ENCODE assay signal across 16 cellular contexts in the genomic region with DNA sequence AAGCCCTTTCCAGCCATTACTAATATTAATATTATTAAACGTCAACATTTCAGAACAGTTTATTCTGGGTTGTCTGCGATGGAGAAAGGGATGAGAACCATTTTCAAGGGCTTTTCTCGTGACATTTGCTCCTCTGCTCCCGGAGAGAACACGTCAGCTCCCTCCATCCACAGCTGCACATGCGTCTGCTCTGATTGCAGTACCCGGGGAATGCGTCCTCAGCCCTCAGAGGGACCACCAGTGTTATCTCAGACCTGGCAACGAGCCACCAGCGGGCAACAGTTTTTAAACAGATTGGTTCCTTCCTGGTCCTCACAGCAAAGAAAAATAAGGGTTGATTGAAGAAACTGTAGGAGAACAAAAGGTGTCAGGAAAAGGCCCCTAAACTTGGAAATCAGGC.
A peak's percentile ranks its signal among the peaks of the same experiment; 100 is the strongest.
DNase-seq lines count a peak whose midpoint lies in the region; ATAC-seq, FAIRE-seq and TF ChIP-seq lines count a peak whose summit lies in the region.
"Had no signal": no experiment of that assay in that cellular context is flagged by ENCODE, and none has a peak within 500 bp of the region (broad histone marks: within the 10 kb centered on the region; RNA-seq: fewer than 3 reads in every experiment).

No MANE protein-coding gene starts in this region.

- no peak for TF ChIP-seq POLR2A in IMR-90 (IDR thresholded peaks at IDR 0.05; ENCODE audit: low read depth, low read length)
- no peak for TF ChIP-seq POLR2A in right lobe of liver (IDR thresholded peaks at IDR 0.05)
- TF ChIP-seq POLR2A in sigmoid colon (IDR thresholded peaks at IDR 0.05) = no peak

- H3K4me1 ChIP-seq in IMR-90 (ENCODE audit: control insufficient read depth, insufficient read depth, low read length) (peaks cover 4% of the 10 kb centered on the region; the same call in 1 of the 2 replicates), right lobe of liver (no peaks in the 10 kb centered on the region), sigmoid colon (peaks cover 0 to 43% (median 37%) of the 10 kb centered on the region in 4 donors)

- BruUV-seq in IMR-90 (replicated peaks; lab: Mats Ljungman, UMichigan) = no TSS peak

- dilution Hi-C loops in IMR-90 (cut with HindIII; ENCODE audit: low sequenced_read_pairs, unreplicated experiment) = no loop called here

- H2BK5ac ChIP-seq in IMR-90 (ENCODE audit: low read depth, low read length, poor library complexity, severe bottlenecking) = no peak overlapping the region

- no peak overlapping the region for H4K5ac ChIP-seq in IMR-90 (ENCODE audit: low read depth, low read length)

- TF ChIP-seq CTCF in IMR-90 (conservative IDR thresholded peaks at IDR 0.05; ENCODE audit: low read depth, low read length) (no peak), fibroblast of pulmonary artery (IDR thresholded peaks at IDR 0.05; ENCODE audit: low read length, missing control alignments) (no peak), right lobe of liver (IDR thresholded peaks at IDR 0.05) (no peak), sigmoid colon (IDR thresholded peaks at IDR 0.05) (no peak)

- POLR2A ChIA-PET in IMR-90 (lab: Charles Lee; ENCODE audit: unreplicated experiment) = no interaction called here

- H3K14ac ChIP-seq in IMR-90 (replicated peaks; ENCODE audit: low read depth, low read length) = no peak overlapping the region

- H3K9me3 ChIP-seq in IMR-90 (ENCODE audit: control insufficient read depth, insufficient read depth, low read length) = no peaks in the 10 kb centered on the region
- H3K9me3 ChIP-seq in right lobe of liver = no peaks in the 10 kb centered on the region
- no peaks in the 10 kb centered on the region for H3K9me3 ChIP-seq in sigmoid colon

- no peak overlapping the region for H3K18ac ChIP-seq in IMR-90 (ENCODE audit: low read depth, low read length)

- H3K27ac ChIP-seq in IMR-90 (ENCODE audit: insufficient read depth, low read length) (no peak overlapping the region), right lobe of liver (peak overlapping the region in 1 of 3 donors; percentile 5), sigmoid colon (peak overlapping the region in 3 of 4 donors; percentile 37 to 70 (median 47))

- no peak overlapping the region for H3K4me2 ChIP-seq in IMR-90 (ENCODE audit: low read depth, low read length)

- peak; percentile 75 for DNase-seq in IMR-90
- peak; percentile 68 for DNase-seq in fibroblast of pulmonary artery (ENCODE audit: low read depth)
- peak; percentile 47 to 55 (median 48) for DNase-seq in right lobe of liver
- peak; percentile 67 for DNase-seq in sigmoid colon
- no peak for DNase-seq in frontal cortex (ENCODE audit: low spot score in 2 of 2)
- DNase-seq in NCI-H1417 treated with DMSO at 0.1 percent for 48 hours (lab: John Stamatoyannopoulos, UW) = no peak
- no peak for DNase-seq in stimulated activated CD4-positive, alpha-beta T cell treated with anti-CD3 and anti-CD28 coated beads, Interleukin-2, amount 100 ng/mL, for 24 hours
- DNase-seq in NCI-H69 (lab: John Stamatoyannopoulos, UW) = no peak
- DNase-seq: activated CD8-positive, alpha-beta T cell treated with anti-CD3 and anti-CD28 coated beads, Interleukin-2, amount 10 ng/mL, durations not matched to agents 7 days and 5 days; hypothalamus; NCI-H187; OCI-M1 had no signal

- H3K79me1 ChIP-seq in IMR-90 (ENCODE audit: low read depth in 1 of 2, low read length in 2 of 2) = no peaks in the 10 kb centered on the region

- TF ChIP-seq RAD21 in IMR-90 (IDR thresholded peaks at IDR 0.05; ENCODE audit: low read length) = no peak

- no peak overlapping the region for H4K91ac ChIP-seq in IMR-90 (ENCODE audit: insufficient read depth, low read depth, low read length)

- no peak overlapping the region for H3K4ac ChIP-seq in IMR-90 (ENCODE audit: low read depth, low read length)

- intact Hi-C loops in IMR-90 (cut with micrococcal nuclease) (no loop called here), right lobe of liver (cut with DNase I) (no loop called here), sigmoid colon (cut with DNase I) (no loop called here)

- CTCF ChIA-PET in IMR-90 (lab: Yijun Ruan, JAX) = no interaction called here

- peak overlapping the region; percentile 12 for H2AFZ ChIP-seq in IMR-90 (replicated peaks; ENCODE audit: low read length, poor library complexity)

- no peak overlapping the region for H2BK20ac ChIP-seq in IMR-90 (ENCODE audit: low read depth, low read length)

- TF ChIP-seq EP300 in sigmoid colon (IDR thresholded peaks at IDR 0.05) = peak in 1 of 4 donors; percentile 70

- H3K9ac ChIP-seq in IMR-90 (ENCODE audit: low read depth, low read length) = no peak overlapping the region

- H3K27me3 ChIP-seq in IMR-90 (ENCODE audit: control insufficient read depth, insufficient read depth, low read length) (no peaks in the 10 kb centered on the region), right lobe of liver (no peaks in the 10 kb centered on the region), sigmoid colon (no peaks in the 10 kb centered on the region)

- H2BK15ac ChIP-seq in IMR-90 (ENCODE audit: low read depth, low read length) = no peak overlapping the region

- no peak overlapping the region for H2AK5ac ChIP-seq in IMR-90 (ENCODE audit: low read depth, low read length)

- FAIRE-seq in frontal cortex (lab: Jason Lieb, UNC) = no peak
- FAIRE-seq: colon had no signal

- in situ Hi-C loops in IMR-90 (cut with MboI; ENCODE audit: low sequenced_read_pairs) = no loop called here

- H2BK120ac ChIP-seq in IMR-90 (ENCODE audit: low read depth, low read length) = no peak overlapping the region

- ATAC-seq in IMR-90 (ENCODE audit: low read depth) = no peak
- peak; percentile 26 to 75 (median 50) for ATAC-seq in right lobe of liver
- ATAC-seq: activated CD8-positive, alpha-beta T cell treated with anti-CD3 and anti-CD28 coated beads, Interleukin-2, amount 10 ng/mL, durations not matched to agents 7 days and 5 days; HCT116; left lobe of liver; natural killer cell treated with Interleukin-12 subunit alpha and Interleukin-12 subunit beta and Interleukin-15 and Interleukin-18, amount 100 ng/mL, for 72 hours had no signal

- no peak overlapping the region for H2AK9ac ChIP-seq in IMR-90 (replicated peaks; ENCODE audit: low read depth, low read length, poor library complexity)

- H3K36me3 ChIP-seq in IMR-90 (ENCODE audit: control insufficient read depth, insufficient read depth, low read length) (no peaks in the 10 kb centered on the region), right lobe of liver (no peaks in the 10 kb centered on the region), sigmoid colon (no peaks in the 10 kb centered on the region)

- H3K23ac ChIP-seq in IMR-90 (ENCODE audit: low read depth, low read length) = no peak overlapping the region

- WGBS in IMR-90 (ENCODE audit: extremely low coverage in 2 of 2, insufficient read length in 1 of 2), 2 experiments = 27% methylated on average over 3 of the region's 10 CpGs; no CpG with 5 or more reads in 1 of the 2 experiments
- 48% methylated on average over 9 of the region's 10 CpGs for WGBS in right lobe of liver (ENCODE audit: insufficient coverage, low coverage, low lambda C conversion rate, missing lambda C conversion rate)
- WGBS in sigmoid colon, 2 donors = 52 to 82% methylated on average over 10 of the region's 10 CpGs

- no peak overlapping the region for H3K56ac ChIP-seq in IMR-90 (ENCODE audit: extremely low read depth, insufficient read depth, low read length)

- no peaks in the 10 kb centered on the region for H3K9me1 ChIP-seq in IMR-90 (ENCODE audit: insufficient read depth, low read length)

- no peaks in the 10 kb centered on the region for H4K20me1 ChIP-seq in IMR-90 (ENCODE audit: insufficient read depth, low read length)

- H3K4me3 ChIP-seq in IMR-90 (ENCODE audit: insufficient read depth, low read depth, low read length) (no peak overlapping the region), fibroblast of pulmonary artery (replicated peaks; ENCODE audit: low read depth, low read length) (no peak overlapping the region), right lobe of liver (no peak overlapping the region), sigmoid colon (no peak overlapping the region)

- no peak overlapping the region for H4K8ac ChIP-seq in IMR-90 (ENCODE audit: low read depth in 2 of 2, low read length in 2 of 2)

TF ChIP-seq in IMR-90, 13 proteins besides CTCF, POLR2A, EP300 and RAD21:
- TF ChIP-seq RFX5 (IDR thresholded peaks at IDR 0.05; ENCODE audit: low read depth, low read length) (no peak), MAZ (IDR thresholded peaks at IDR 0.05; ENCODE audit: borderline replicate concordance, low read depth, low read length) (no peak), SMC3 (IDR thresholded peaks at IDR 0.05; ENCODE audit: low read depth, low read length) (no peak), NFE2L2 (IDR thresholded peaks at IDR 0.05; ENCODE audit: low read depth, low read length) (no peak)
- TF ChIP-seq, protein P1, sequence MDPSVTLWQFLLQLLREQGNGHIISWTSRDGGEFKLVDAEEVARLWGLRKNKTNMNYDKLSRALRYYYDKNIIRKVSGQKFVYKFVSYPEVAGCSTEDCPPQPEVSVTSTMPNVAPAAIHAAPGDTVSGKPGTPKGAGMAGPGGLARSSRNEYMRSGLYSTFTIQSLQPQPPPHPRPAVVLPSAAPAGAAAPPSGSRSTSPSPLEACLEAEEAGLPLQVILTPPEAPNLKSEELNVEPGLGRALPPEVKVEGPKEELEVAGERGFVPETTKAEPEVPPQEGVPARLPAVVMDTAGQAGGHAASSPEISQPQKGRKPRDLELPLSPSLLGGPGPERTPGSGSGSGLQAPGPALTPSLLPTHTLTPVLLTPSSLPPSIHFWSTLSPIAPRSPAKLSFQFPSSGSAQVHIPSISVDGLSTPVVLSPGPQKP (IDR thresholded peaks at IDR 0.05; ENCODE audit: borderline replicate concordance, low read depth, low read length) = no peak
TF ChIP-seq in IMR-90: peak in this region for 0.

Comparison
In these comparisons a context has a peak if more than half of its experiments do, and no peak if none do; other contexts are left out.
1. DNase-seq: peak in IMR-90 (single experiment), fibroblast of pulmonary artery (single experiment), right lobe of liver (3 of 3) and sigmoid colon (single experiment); none in frontal cortex (0 of 2), NCI-H1417 treated with DMSO at 0.1 percent for 48 hours (single experiment), stimulated activated CD4-positive, alpha-beta T cell treated with anti-CD3 and anti-CD28 coated beads, Interleukin-2, amount 100 ng/mL, for 24 hours (0 of 2) and NCI-H69 (single experiment).